ENCODE assay signal across 14 cellular contexts in the genomic region with DNA sequence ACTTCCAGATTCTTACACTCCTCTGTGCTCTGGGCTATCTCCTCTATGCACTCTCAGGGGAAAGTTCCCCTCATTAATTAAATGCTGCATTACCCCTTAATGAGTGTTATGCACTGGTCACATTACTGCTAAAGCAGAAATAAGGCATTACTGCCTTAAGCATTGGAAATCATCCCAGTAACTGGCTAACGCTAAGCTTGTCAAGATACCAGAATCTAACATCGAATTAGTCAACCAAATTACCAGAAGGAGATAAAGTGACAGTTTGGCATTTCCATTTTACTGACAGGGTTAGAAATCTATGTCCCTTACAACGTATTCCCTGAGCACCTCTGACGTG.
DNase-seq lines count a peak whose midpoint lies in the region; ATAC-seq and TF ChIP-seq lines count a peak whose summit lies in the region.
"Had no signal": no experiment of that assay in that cellular context is flagged by ENCODE, and none has a peak within 500 bp of the region (broad histone marks: within the 10 kb centered on the region; RNA-seq: fewer than 3 reads in every experiment).

No MANE protein-coding gene starts in this region.

- peaks cover 28% of the 10 kb centered on the region for H3K4me1 Mint-ChIP-seq in activated T-cell treated with anti-CD3 and anti-CD28 coated beads, Interleukin-2, amount 50 U/mL, for 4 hours (ENCODE audit: low read depth)
- peaks cover 3% of the 10 kb centered on the region for H3K4me1 Mint-ChIP-seq in Caco-2 (ENCODE audit: low read depth, unreplicated experiment)

- H3K36me3 Mint-ChIP-seq in activated T-cell treated with anti-CD3 and anti-CD28 coated beads, Interleukin-2, amount 50 U/mL, for 4 hours (ENCODE audit: insufficient read depth), result no peaks in the 10 kb centered on the region
- H3K36me3 Mint-ChIP-seq in Caco-2 (ENCODE audit: insufficient read depth, unreplicated experiment), result no peaks in the 10 kb centered on the region
- H3K36me3 Mint-ChIP-seq: WTC11 had no signal

- H3F3A ChIP-seq in Loucy (ENCODE audit: low read depth), result peaks cover 30% of the 10 kb centered on the region

- H3K9me3 Mint-ChIP-seq in activated T-cell treated with anti-CD3 and anti-CD28 coated beads, Interleukin-2, amount 50 U/mL, for 4 hours, result no peaks in the 10 kb centered on the region
- peaks cover 9% of the 10 kb centered on the region for H3K9me3 Mint-ChIP-seq in Caco-2 (ENCODE audit: unreplicated experiment)

- TF ChIP-seq CTCF in Loucy (conservative IDR thresholded peaks at IDR 0.05; ENCODE audit: low read length) (no peak), retinal pigment epithelial cell (conservative IDR thresholded peaks at IDR 0.05; ENCODE audit: low read depth, low read length) (no peak), Caco-2 (IDR thresholded peaks at IDR 0.05; ENCODE audit: insufficient read depth in 1 of 2, low read depth in 1 of 2, low read length in 1 of 2, severe bottlenecking in 1 of 2, unreplicated experiment in 1 of 2) (no peak)

- H3K27me3 ChIP-seq in Loucy (ENCODE audit: insufficient read depth, low read length, poor library complexity, severe bottlenecking), result no peaks in the 10 kb centered on the region
- H3K27me3 ChIP-seq in Caco-2 (replicated peaks; ENCODE audit: control insufficient read depth, insufficient read depth, low read length), result no peaks in the 10 kb centered on the region

- H3K36me3 ChIP-seq in Loucy (ENCODE audit: insufficient read depth, low read length) (no peaks in the 10 kb centered on the region), Caco-2 (ENCODE audit: control insufficient read depth, insufficient read depth, low read length) (no peaks in the 10 kb centered on the region)

- H3K4me1 ChIP-seq in Loucy (ENCODE audit: insufficient read depth, low read length, poor library complexity, severe bottlenecking), result peaks cover 65% of the 10 kb centered on the region
- H3K4me1 ChIP-seq in Caco-2, result peaks cover 14% of the 10 kb centered on the region

- no peaks in the 10 kb centered on the region for H3K27me3 Mint-ChIP-seq in activated T-cell treated with anti-CD3 and anti-CD28 coated beads, Interleukin-2, amount 50 U/mL, for 4 hours (ENCODE audit: low read depth)
- H3K27me3 Mint-ChIP-seq in Caco-2 (ENCODE audit: insufficient read depth, unreplicated experiment), result no peaks in the 10 kb centered on the region

- POLR2A ChIA-PET in Caco-2 (lab: Charles Lee), result no interaction called here

- peak overlapping the region; percentile 81 for H3K9ac ChIP-seq in Loucy (ENCODE audit: low read depth, low read length, poor library complexity, severe bottlenecking)

- peak overlapping the region; percentile 71 for H3K4me3 ChIP-seq in Loucy (ENCODE audit: low read length, poor library complexity, severe bottlenecking)
- no peak overlapping the region for H3K4me3 ChIP-seq in retinal pigment epithelial cell (ENCODE audit: low read length)
- H3K4me3 ChIP-seq in Caco-2 (ENCODE audit: low read depth, low read length), result no peak overlapping the region
- H3K4me3 ChIP-seq: K562 had no signal

- H3K79me2 ChIP-seq in Loucy (ENCODE audit: insufficient read depth, low read length), result no peaks in the 10 kb centered on the region

- no peak overlapping the region for H3K27ac Mint-ChIP-seq in Caco-2 (ENCODE audit: unreplicated experiment)
- H3K27ac Mint-ChIP-seq: WTC11 had no signal

- peak overlapping the region; percentile 91 for H3K4me2 ChIP-seq in Loucy (ENCODE audit: low read depth, low read length, poor library complexity, severe bottlenecking)

- no peaks in the 10 kb centered on the region for H3K9me2 ChIP-seq in Loucy (replicated peaks; ENCODE audit: low read depth, low read length)

- DNase-seq in activated T-cell treated with anti-CD3 and anti-CD28 coated beads, Interleukin-2, amount 50 U/mL, for 4 hours, result no peak
- DNase-seq in activated T-cell treated with anti-CD3 and anti-CD28 coated beads, Interleukin-2, amount 50 U/mL, for 48 hours, result no peak
- peak; percentile 91 for DNase-seq in cerebellar cortex (ENCODE audit: low spot score)
- peak; percentile 22 for DNase-seq in retinal pigment epithelial cell (ENCODE audit: low read depth)
- DNase-seq in LoVo (ENCODE audit: low spot score), result no peak
- no peak for DNase-seq in Caco-2
- DNase-seq: DMS153, NCI-H1417, NCI-H2227 treated with DMSO at 0.1 percent for 48 hours, SIG-M5 had no signal

- H2AFZ ChIP-seq in Loucy (ENCODE audit: low read length), result no peak overlapping the region

- CTCF ChIA-PET in Caco-2 (lab: Charles Lee), result interaction anchor here (0.8 kb wide), 1 partner anchor 13 kb away, joined by 4 read pairs; no protein-coding TSS in a partner anchor

- intact Hi-C loops in Caco-2 (cut with micrococcal nuclease; ENCODE audit: unreplicated experiment), result no loop called here

- no peaks in the 10 kb centered on the region for H4K20me1 ChIP-seq in Loucy (ENCODE audit: insufficient read depth, low read length, poor library complexity, severe bottlenecking)

- peak; percentile 4 to 23 for ATAC-seq in activated T-cell treated with anti-CD3 and anti-CD28 coated beads, Interleukin-2, amount 50 U/mL, for 4 hours
- ATAC-seq in HG03039 (IDR thresholded peaks at IDR 0.05; ENCODE audit: unreplicated experiment), result no peak
- ATAC-seq: K562 had no signal

- no TSS peak for BruUV-seq in Caco-2 (replicated peaks; lab: Mats Ljungman, UMichigan)

- H3K4me3 Mint-ChIP-seq in activated T-cell treated with anti-CD3 and anti-CD28 coated beads, Interleukin-2, amount 50 U/mL, for 4 hours, result peak overlapping the region; percentile 58
- H3K4me3 Mint-ChIP-seq in Caco-2 (ENCODE audit: unreplicated experiment), result no peak overlapping the region
- H3K4me3 Mint-ChIP-seq: WTC11 had no signal

- no peaks in the 10 kb centered on the region for H3K9me3 ChIP-seq in Loucy (ENCODE audit: insufficient read depth, low read depth, low read length)
- H3K9me3 ChIP-seq in Caco-2, result peaks cover 7% of the 10 kb centered on the region; the same call in 1 of the 2 replicates

Comparison
In these comparisons a context has a peak if more than half of its experiments do, and no peak if none do; other contexts are left out.
1. DNase-seq: peak in cerebellar cortex (single experiment) and retinal pigment epithelial cell (single experiment); none in activated T-cell treated with anti-CD3 and anti-CD28 coated beads, Interleukin-2, amount 50 U/mL, for 4 hours (single experiment), activated T-cell treated with anti-CD3 and anti-CD28 coated beads, Interleukin-2, amount 50 U/mL, for 48 hours (0 of 2), LoVo (single experiment) and Caco-2 (0 of 2).